In the genomic region with DNA sequence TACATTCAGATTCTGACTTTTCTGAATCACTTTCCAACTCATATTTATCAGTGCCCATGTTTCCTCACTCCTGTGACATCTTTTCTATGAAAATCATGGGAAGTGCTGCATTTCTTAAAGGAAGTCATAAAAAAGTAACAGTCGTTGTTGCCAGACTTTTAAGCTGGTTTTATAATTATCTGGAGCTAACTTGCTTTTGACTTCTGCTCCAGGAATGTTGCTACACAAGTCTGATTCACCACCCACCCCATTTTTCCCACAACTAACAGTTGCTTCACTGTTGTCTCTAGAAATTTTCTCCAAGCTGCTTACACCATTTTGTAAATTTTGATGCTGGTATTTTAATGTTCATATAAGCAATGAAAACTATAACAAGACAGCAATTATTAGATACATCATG, we compare ENCODE assay signal across 16 cellular contexts. TPM values are rescaled to one million over a fixed set of nuclear protein-coding genes. Genes with fewer than 3 reads are reported as not detected.
DNase-seq lines count a peak whose midpoint lies in the region; ATAC-seq lines count a peak whose summit lies in the region.
"Had no signal": no experiment of that assay in that cellular context is flagged by ENCODE, and none has a peak within 500 bp of the region (broad histone marks: within the 10 kb centered on the region; RNA-seq: fewer than 3 reads in every experiment).

No MANE protein-coding gene starts in this region.

- no peaks in the 10 kb centered on the region for H3K9me3 ChIP-seq in trophoblast cell (ENCODE audit: insufficient read depth, low read depth, low read length)

- POLR2A ChIA-PET in activated CD4-positive, alpha-beta T cell treated with anti-CD3 and anti-CD28 coated beads for 36 hours (lab: Charles Lee), result no interaction called here

- ATAC-seq in stimulated activated effector memory CD8-positive, alpha-beta T cell treated with anti-CD3 and anti-CD28 coated beads, Interleukin-12 subunit alpha, Interleukin-12 subunit beta, amount 100 ng/mL, for 72 hours, result no peak
- ATAC-seq in activated CD4-positive, alpha-beta T cell treated with anti-CD3 and anti-CD28 coated beads for 36 hours, result no peak

- no peak overlapping the region for H3K4me3 Mint-ChIP-seq in stimulated activated effector memory CD8-positive, alpha-beta T cell treated with anti-CD3 and anti-CD28 coated beads, Interleukin-12 subunit alpha, Interleukin-12 subunit beta, amount 100 ng/mL, for 72 hours
- H3K4me3 Mint-ChIP-seq in activated CD4-positive, alpha-beta T cell treated with anti-CD3 and anti-CD28 coated beads for 36 hours, result no peak overlapping the region
- H3K4me3 Mint-ChIP-seq: neural crest cell had no signal

- peaks cover 31% of the 10 kb centered on the region for H3K27me3 Mint-ChIP-seq in activated CD4-positive, alpha-beta T cell treated with anti-CD3 and anti-CD28 coated beads for 36 hours

- H3K27ac Mint-ChIP-seq in stimulated activated effector memory CD8-positive, alpha-beta T cell treated with anti-CD3 and anti-CD28 coated beads, Interleukin-12 subunit alpha, Interleukin-12 subunit beta, amount 100 ng/mL, for 72 hours, result no peak overlapping the region
- no peak overlapping the region for H3K27ac Mint-ChIP-seq in activated CD4-positive, alpha-beta T cell treated with anti-CD3 and anti-CD28 coated beads for 36 hours

- no peak overlapping the region for H3K18ac ChIP-seq in trophoblast cell (ENCODE audit: low read length)

- H3K27ac ChIP-seq in trophoblast cell (ENCODE audit: low read depth, low read length), result no peak overlapping the region
- H3K27ac ChIP-seq: coronary artery, WERI-Rb-1 had no signal

- peak overlapping the region; percentile 32 for H3K4me2 ChIP-seq in trophoblast cell (ENCODE audit: low read length)

- no peaks in the 10 kb centered on the region for H3K79me2 ChIP-seq in trophoblast cell (ENCODE audit: control insufficient read depth, insufficient read depth, low read length, poor library complexity)

- H3K4me1 Mint-ChIP-seq in stimulated activated effector memory CD8-positive, alpha-beta T cell treated with anti-CD3 and anti-CD28 coated beads, Interleukin-12 subunit alpha, Interleukin-12 subunit beta, amount 100 ng/mL, for 72 hours, result peaks cover 44% of the 10 kb centered on the region
- H3K4me1 Mint-ChIP-seq in activated CD4-positive, alpha-beta T cell treated with anti-CD3 and anti-CD28 coated beads for 36 hours, result peaks cover 37% of the 10 kb centered on the region
- H3K4me1 Mint-ChIP-seq: neural crest cell had no signal

- H2BK5ac ChIP-seq in trophoblast cell (ENCODE audit: low read depth, low read length, poor library complexity), result no peak overlapping the region

- no peak overlapping the region for H2AFZ ChIP-seq in trophoblast cell (ENCODE audit: insufficient read depth, low read length, poor library complexity)

- no peak overlapping the region for H4K8ac ChIP-seq in trophoblast cell (ENCODE audit: low read depth, low read length)

- no peak overlapping the region for H3K9ac ChIP-seq in trophoblast cell (ENCODE audit: low read length)

- no peak overlapping the region for H4K12ac ChIP-seq in trophoblast cell (ENCODE audit: low read depth, low read length)

- no peak overlapping the region for H3K4ac ChIP-seq in trophoblast cell (ENCODE audit: low read depth, low read length)

- no peak overlapping the region for H4K91ac ChIP-seq in trophoblast cell (ENCODE audit: low read depth, low read length)

- no peak overlapping the region for H3K4me3 ChIP-seq in trophoblast cell (ENCODE audit: low read depth, low read length)
- H3K4me3 ChIP-seq: coronary artery had no signal

- H2AK5ac ChIP-seq in trophoblast cell (ENCODE audit: low read length), result no peak overlapping the region

- H3K23ac ChIP-seq in trophoblast cell (ENCODE audit: low read length), result no peak overlapping the region

- H2BK12ac ChIP-seq in trophoblast cell (ENCODE audit: low read length), result no peak overlapping the region

- no peaks in the 10 kb centered on the region for H3K27me3 ChIP-seq in trophoblast cell (ENCODE audit: insufficient read depth, low read length)

- no peaks in the 10 kb centered on the region for H3K36me3 Mint-ChIP-seq in stimulated activated effector memory CD8-positive, alpha-beta T cell treated with anti-CD3 and anti-CD28 coated beads, Interleukin-12 subunit alpha, Interleukin-12 subunit beta, amount 100 ng/mL, for 72 hours
- H3K36me3 Mint-ChIP-seq in activated CD4-positive, alpha-beta T cell treated with anti-CD3 and anti-CD28 coated beads for 36 hours (ENCODE audit: low read depth), result no peaks in the 10 kb centered on the region

- no peak overlapping the region for H2BK120ac ChIP-seq in trophoblast cell (ENCODE audit: insufficient read depth, low read length, poor library complexity)

- no peaks in the 10 kb centered on the region for H3K79me1 ChIP-seq in trophoblast cell (ENCODE audit: low read length)

- peaks cover 6 to 8% of the 10 kb centered on the region in 2 experiments for H3K4me1 ChIP-seq in trophoblast cell (ENCODE audit: control insufficient read depth in 1 of 2, insufficient read depth in 2 of 2, low read length in 2 of 2)

- no peak overlapping the region for H3K14ac ChIP-seq in trophoblast cell (ENCODE audit: low read length)

- intact Hi-C loops in activated CD4-positive, alpha-beta T cell treated with anti-CD3 and anti-CD28 coated beads for 36 hours (cut with DNase I, micrococcal nuclease), result no loop called here

- no peaks in the 10 kb centered on the region for H3K9me3 Mint-ChIP-seq in stimulated activated effector memory CD8-positive, alpha-beta T cell treated with anti-CD3 and anti-CD28 coated beads, Interleukin-12 subunit alpha, Interleukin-12 subunit beta, amount 100 ng/mL, for 72 hours
- no peaks in the 10 kb centered on the region for H3K9me3 Mint-ChIP-seq in activated CD4-positive, alpha-beta T cell treated with anti-CD3 and anti-CD28 coated beads for 36 hours (ENCODE audit: low read depth)
- H3K9me3 Mint-ChIP-seq: neural crest cell had no signal

- no peaks in the 10 kb centered on the region for H3K36me3 ChIP-seq in trophoblast cell (ENCODE audit: control insufficient read depth in 1 of 2, insufficient read depth in 2 of 2, low read length in 2 of 2)
- H3K36me3 ChIP-seq: WERI-Rb-1 had no signal

- DNase-seq in GM04504 (ENCODE audit: low read depth) (peak; percentile 91), NOMO-1 treated with dmso at 0.1 percent for 144 hours (lab: John Stamatoyannopoulos, UW; ENCODE audit: unreplicated experiment) (peak; percentile 70), dermis blood vessel endothelial cell (peak; percentile 79), trophoblast cell (peak; percentile 67 to 83), NCI-H128 (lab: John Stamatoyannopoulos, UW; ENCODE audit: unreplicated experiment) (no peak), NCI-H2196 (lab: John Stamatoyannopoulos, UW; ENCODE audit: unreplicated experiment) (no peak)
- DNase-seq in stimulated activated effector memory CD8-positive, alpha-beta T cell treated with anti-CD3 and anti-CD28 coated beads, Interleukin-12 subunit alpha, Interleukin-12 subunit beta, amount 100 ng/mL, for 72 hours (ENCODE audit: low spot score in 2 of 2), result no peak
- no peak for DNase-seq in activated CD4-positive, alpha-beta T cell treated with anti-CD3 and anti-CD28 coated beads for 36 hours
- DNase-seq: activated T-cell treated with anti-CD3 and anti-CD28 coated beads, Interleukin-2, amount 50 U/mL, for 48 hours; GOT3; NCI-H1105 treated with DMSO at 0.1 percent for 48 hours; stimulated activated CD4-positive, alpha-beta T cell treated with anti-CD3 and anti-CD28 coated beads, Interleukin-15, amount 100 ng/mL, for 24 hours; stimulated activated naive CD4-positive, alpha-beta T cell treated with Interleukin-2 at 50 U/mL for 16 hours; WERI-Rb-1 had no signal

- CTCF ChIA-PET in activated CD4-positive, alpha-beta T cell treated with anti-CD3 and anti-CD28 coated beads for 36 hours (lab: Charles Lee), result interaction anchor here (0.7 to 1.9 kb wide), 5 partner anchors 8 to 245 kb away, joined by 3 to 4 read pairs (median 3); partner anchors contain the start of gene DUSP12

- whole genome bisulfite sequencing in trophoblast cell (ENCODE audit: extremely low coverage, insufficient coverage, insufficient read length), result no CpG with 5 or more reads among the region's 1 CpG

RNA-seq across cellular contexts. Expression of gene FCRLB, which starts 12.2 kb away (rescaled TPM):
- 0.51 and 0.56 TPM in 2 replicates for total RNA-seq in dermis blood vessel endothelial cell
- polyA plus RNA-seq in trophoblast cell (2013), result 0.45 and 0.47 TPM in 2 replicates
- total RNA-seq in activated CD4-positive, alpha-beta T cell treated with anti-CD3 and anti-CD28 coated beads for 36 hours, result not detected

RNA-seq across cellular contexts. Expression of gene DUSP12, which starts 16.1 kb away (rescaled TPM):
- total RNA-seq in dermis blood vessel endothelial cell, result 25.4 and 41.0 TPM in 2 replicates
- 24.5 and 26.5 TPM in 2 replicates for polyA plus RNA-seq in trophoblast cell (2013)
- 10 to 100 TPM; 28.0 to 28.1 TPM for total RNA-seq in activated CD4-positive, alpha-beta T cell treated with anti-CD3 and anti-CD28 coated beads for 36 hours

RNA-seq across cellular contexts. Expression of gene FCRLA, which starts 26.5 kb away (rescaled TPM):
- total RNA-seq in dermis blood vessel endothelial cell, result 0.17 TPM in 1 of 2 replicates, not detected in the other
- not detected in 2 replicates for polyA plus RNA-seq in trophoblast cell (2013)
- not detected for total RNA-seq in activated CD4-positive, alpha-beta T cell treated with anti-CD3 and anti-CD28 coated beads for 36 hours
- total RNA-seq: neural crest cell had no signal

RNA-seq across cellular contexts. Expression of gene ATF6, which starts 32.6 kb away (rescaled TPM):
- 65.0 and 73.6 TPM in 2 replicates for total RNA-seq in dermis blood vessel endothelial cell
- 26.8 and 28.0 TPM in 2 replicates for polyA plus RNA-seq in trophoblast cell (2013)
- 10 to 100 TPM; 23.7 to 31.9 TPM for total RNA-seq in activated CD4-positive, alpha-beta T cell treated with anti-CD3 and anti-CD28 coated beads for 36 hours

Comparison
In these comparisons a context has a peak if more than half of its experiments do, and no peak if none do; other contexts are left out.
1. DNase-seq: peak in GM04504 (single experiment), NOMO-1 treated with dmso at 0.1 percent for 144 hours (single experiment), dermis blood vessel endothelial cell (single experiment) and trophoblast cell (2 of 2); none in NCI-H128 (single experiment), NCI-H2196 (single experiment), stimulated activated effector memory CD8-positive, alpha-beta T cell treated with anti-CD3 and anti-CD28 coated beads, Interleukin-12 subunit alpha, Interleukin-12 subunit beta, amount 100 ng/mL, for 72 hours (0 of 2) and activated CD4-positive, alpha-beta T cell treated with anti-CD3 and anti-CD28 coated beads for 36 hours (single experiment).